ENCODE assay signal across 8 cellular contexts in the genomic region with DNA sequence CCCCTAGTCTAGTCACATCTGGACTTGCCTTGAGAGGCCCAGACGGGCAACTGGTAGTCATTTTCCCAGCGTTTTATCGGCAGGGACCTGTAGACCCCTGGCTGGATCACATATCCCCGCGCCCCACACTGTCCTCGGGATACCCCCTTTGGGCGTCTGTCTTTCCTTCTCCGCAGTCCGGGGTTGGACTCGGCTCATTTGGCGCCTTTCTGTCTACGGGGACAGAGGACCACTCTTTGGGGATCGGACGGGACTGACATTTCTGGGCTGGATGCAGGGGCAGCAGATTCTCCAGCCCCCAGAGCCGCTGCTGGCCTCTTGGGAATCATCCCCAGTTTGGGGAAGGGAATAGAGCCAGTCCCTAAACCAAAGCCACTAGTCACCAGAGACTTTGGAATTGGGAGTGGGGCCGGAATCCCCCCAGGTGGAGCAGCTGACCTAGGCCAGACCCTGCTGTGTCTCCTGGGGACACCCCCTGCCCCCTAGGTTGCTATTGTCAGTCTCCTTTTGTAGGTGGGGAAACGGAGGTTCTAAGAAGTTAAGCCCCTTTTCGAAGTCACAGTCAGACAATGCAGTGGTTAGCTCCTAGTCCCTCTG. TPM values are rescaled to one million over a fixed set of nuclear protein-coding genes. Genes with fewer than 3 reads are reported as not detected.
A peak's percentile ranks its signal among the peaks of the same experiment; 100 is the strongest.
DNase-seq lines count a peak whose midpoint lies in the region; ATAC-seq and TF ChIP-seq lines count a peak whose summit lies in the region.

No MANE protein-coding gene starts in this region.

- H3K27ac Mint-ChIP-seq in progenitor cell of endocrine pancreas, result no peak overlapping the region

- no peaks in the 10 kb centered on the region for H4K20me1 ChIP-seq in fibroblast of lung (ENCODE audit: control insufficient read depth, extremely low read depth, insufficient read depth, low read length)

- no peaks in the 10 kb centered on the region for H3K36me3 Mint-ChIP-seq in progenitor cell of endocrine pancreas (ENCODE audit: insufficient read depth)

- no peaks in the 10 kb centered on the region for H3K36me3 ChIP-seq in fibroblast of lung (ENCODE audit: control insufficient read depth, insufficient read depth, low read length)

- H3K27ac ChIP-seq in RWPE1 (peak overlapping the region; percentile 85), fibroblast of lung (ENCODE audit: insufficient read depth, low read length) (peak overlapping the region; percentile 90)

- POLR2A ChIA-PET in RWPE1 (lab: Yijun Ruan, JAX; ENCODE audit: low non-redundant PET), result interaction anchor here (1.1 to 1.5 kb wide), 2 partner anchors 10 to 12 kb away, joined by 3 to 10 read pairs; no protein-coding TSS in a partner anchor

- H3K27me3 ChIP-seq in fibroblast of lung (ENCODE audit: control insufficient read depth, insufficient read depth, low read length), result no peaks in the 10 kb centered on the region

- CTCF ChIA-PET in RWPE1 (lab: Yijun Ruan, JAX), result no interaction called here

- H2AFZ ChIP-seq in fibroblast of lung (ENCODE audit: low read length), result peak overlapping the region; percentile 54

- H3K27me3 Mint-ChIP-seq in progenitor cell of endocrine pancreas, result peaks cover 9% of the 10 kb centered on the region

- ATAC-seq in GM21717 (IDR thresholded peaks at IDR 0.05; ENCODE audit: unreplicated experiment) (peak; percentile 8), HG02938 (IDR thresholded peaks at IDR 0.05; ENCODE audit: unreplicated experiment) (no peak)

- peaks cover 39% of the 10 kb centered on the region for H3K79me2 ChIP-seq in fibroblast of lung (ENCODE audit: control insufficient read depth, insufficient read depth, low read length)

- H3K4me1 ChIP-seq in fibroblast of lung (ENCODE audit: control insufficient read depth, extremely low read depth, insufficient read depth, low read length), result peaks cover 2% of the 10 kb centered on the region

- DNase-seq in RWPE1 (ENCODE audit: low spot score) (no peak), fibroblast of lung (ENCODE audit: low read depth in 2 of 2) (no peak), progenitor cell of endocrine pancreas (ENCODE audit: low spot score, unreplicated experiment) (no peak), SW480 (ENCODE audit: low spot score) (no peak), cortex of kidney (lab: John Stamatoyannopoulos, UW) (no peak), SW 1271 (lab: John Stamatoyannopoulos, UW) (no peak)

- H3K4me1 Mint-ChIP-seq in progenitor cell of endocrine pancreas (ENCODE audit: low read depth), result peaks cover 11% of the 10 kb centered on the region

- no peaks in the 10 kb centered on the region for H3K9me3 ChIP-seq in fibroblast of lung (ENCODE audit: control insufficient read depth, insufficient read depth, low read depth, low read length)

- peak overlapping the region; percentile 62 to 95 (median 82) for H3K4me3 ChIP-seq in fibroblast of lung (replicated peaks in 1 of 4; ENCODE audit: control extremely low read depth in 1 of 4, insufficient read depth in 1 of 4, low read depth in 3 of 4, low read length in 4 of 4)

- H3K9ac ChIP-seq in fibroblast of lung (ENCODE audit: insufficient read depth, low read length), result peak overlapping the region; percentile 91

- TF ChIP-seq CTCF in RWPE1 (conservative IDR thresholded peaks at IDR 0.05; ENCODE audit: low read depth), result no peak
- TF ChIP-seq CTCF in fibroblast of lung (conservative IDR thresholded peaks at IDR 0.05 in 1 of 2, IDR thresholded peaks at IDR 0.05 in 1 of 2; ENCODE audit: low read depth in 1 of 2, low read length in 2 of 2), result no peak
- TF ChIP-seq CTCF in progenitor cell of endocrine pancreas (IDR thresholded peaks at IDR 0.05; ENCODE audit: unreplicated experiment), result no peak

- H3K4me2 ChIP-seq in fibroblast of lung (ENCODE audit: extremely low read depth, insufficient read depth, low read length), result peak overlapping the region; percentile 98

- H3K9me3 Mint-ChIP-seq in progenitor cell of endocrine pancreas (ENCODE audit: low read depth), result peaks cover 4% of the 10 kb centered on the region

- peak overlapping the region; percentile 70 for H3K4me3 Mint-ChIP-seq in progenitor cell of endocrine pancreas (ENCODE audit: low read depth)

RNA-seq across cellular contexts. Expression of gene FAM110A, which starts 0.7 kb away (rescaled TPM):
- total RNA-seq in fibroblast of lung (1.3 and 1.8 TPM in 2 replicates), progenitor cell of endocrine pancreas (17.4 and 17.9 TPM in 2 replicates)
- polyA plus RNA-seq in fibroblast of lung, result 1.5 and 4.0 TPM in 2 replicates
- polyA plus RNA-seq in fibroblast of lung (2012), result 2.3 and 6.6 TPM in 2 replicates
- 0.86 and 6.2 TPM in 2 replicates for polyA minus RNA-seq in fibroblast of lung (ENCODE audit: low replicate concordance)
